1 cellular context compared by ENCODE assay signal in genomic region chr19:57279418-57280164, GRCh38.
TF ChIP-seq lines count a peak whose summit lies in the region.

No MANE protein-coding gene starts in this region.

TF ChIP-seq in GM12878, 131 proteins besides CTCF, POLR2A, EP300 and RAD21 (continued from another document):
- TF ChIP-seq ZNF687 (IDR thresholded peaks at IDR 0.05) (peak; percentile 48), RFX5 (IDR thresholded peaks at IDR 0.05; ENCODE audit: low read depth, low read length) (0 out of 2 replicates have a peak, but pooled peaks have one; percentile 30), STAT3 (IDR thresholded peaks at IDR 0.05; ENCODE audit: low read depth, low read length) (peak; percentile 82; the same call in 1 of the 2 replicates), CHD4 (IDR thresholded peaks at IDR 0.05) (no peak), BACH1 (IDR thresholded peaks at IDR 0.05; ENCODE audit: borderline replicate concordance) (peak; percentile 48; the same call in 1 of the 2 replicates), BMI1 (IDR thresholded peaks at IDR 0.05; ENCODE audit: borderline replicate concordance) (no peak), ZBTB11 (CRISPR knock-in tag; IDR thresholded peaks at IDR 0.05) (no peak), MAX (IDR thresholded peaks at IDR 0.05; ENCODE audit: low read depth, low read length) (peak; percentile 96), IRF3 (IDR thresholded peaks at IDR 0.05) (no peak), MTA2 (IDR thresholded peaks at IDR 0.05; ENCODE audit: low read depth) (peak; percentile 42; the same call in 1 of the 2 replicates), MYC (IDR thresholded peaks at IDR 0.05; ENCODE audit: insufficient read depth, insufficient read length, insufficient replicate concordance, low read length, severe bottlenecking) (peak; percentile 92), PKNOX1 (IDR thresholded peaks at IDR 0.05) (no peak), BHLHE40 (IDR thresholded peaks at IDR 0.05; ENCODE audit: borderline replicate concordance in 1 of 2, low read depth in 2 of 2, low read length in 1 of 2) (peak; percentile 87 to 88), ETV6 (conservative IDR thresholded peaks at IDR 0.05 in 1 of 2, IDR thresholded peaks at IDR 0.05 in 1 of 2; ENCODE audit: borderline replicate concordance in 1 of 2, low read depth in 1 of 2) (peak in 1 of 2 experiments; percentile 54; a peak in 2 of 4 replicates), MEF2B (IDR thresholded peaks at IDR 0.05; ENCODE audit: partially characterized antibody, poor library complexity, severe bottlenecking) (no peak), CEBPB (IDR thresholded peaks at IDR 0.05; ENCODE audit: borderline replicate concordance in 1 of 2, low read depth in 2 of 2, low read length in 2 of 2) (0 out of 4 replicates have a peak, but pooled peaks of 1 of the 2 experiments have one; percentile 44), RELA (IDR thresholded peaks at IDR 0.05; ENCODE audit: borderline replicate concordance, partially characterized antibody) (peak; percentile 11), POLR2AphosphoS2 (IDR thresholded peaks at IDR 0.05; ENCODE audit: low read depth, low read length) (peak; percentile 81; the same call in 1 of the 2 replicates), PML (IDR thresholded peaks at IDR 0.05; ENCODE audit: low read length) (peak; percentile 84; the same call in 1 of the 2 replicates)
- TF ChIP-seq, protein P1, sequence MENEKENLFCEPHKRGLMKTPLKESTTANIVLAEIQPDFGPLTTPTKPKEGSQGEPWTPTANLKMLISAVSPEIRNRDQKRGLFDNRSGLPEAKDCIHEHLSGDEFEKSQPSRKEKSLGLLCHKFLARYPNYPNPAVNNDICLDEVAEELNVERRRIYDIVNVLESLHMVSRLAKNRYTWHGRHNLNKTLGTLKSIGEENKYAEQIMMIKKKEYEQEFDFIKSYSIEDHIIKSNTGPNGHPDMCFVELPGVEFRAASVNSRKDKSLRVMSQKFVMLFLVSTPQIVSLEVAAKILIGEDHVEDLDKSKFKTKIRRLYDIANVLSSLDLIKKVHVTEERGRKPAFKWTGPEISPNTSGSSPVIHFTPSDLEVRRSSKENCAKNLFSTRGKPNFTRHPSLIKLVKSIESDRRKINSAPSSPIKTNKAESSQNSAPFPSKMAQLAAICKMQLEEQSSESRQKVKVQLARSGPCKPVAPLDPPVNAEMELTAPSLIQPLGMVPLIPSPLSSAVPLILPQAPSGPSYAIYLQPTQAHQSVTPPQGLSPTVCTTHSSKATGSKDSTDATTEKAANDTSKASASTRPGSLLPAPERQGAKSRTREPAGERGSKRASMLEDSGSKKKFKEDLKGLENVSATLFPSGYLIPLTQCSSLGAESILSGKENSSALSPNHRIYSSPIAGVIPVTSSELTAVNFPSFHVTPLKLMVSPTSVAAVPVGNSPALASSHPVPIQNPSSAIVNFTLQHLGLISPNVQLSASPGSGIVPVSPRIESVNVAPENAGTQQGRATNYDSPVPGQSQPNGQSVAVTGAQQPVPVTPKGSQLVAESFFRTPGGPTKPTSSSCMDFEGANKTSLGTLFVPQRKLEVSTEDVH (IDR thresholded peaks at IDR 0.05; ENCODE audit: low read depth, partially characterized antibody) = no peak
